ENCODE assay signal across 1 cellular context in genomic region chr7:552151-552710, GRCh38. TPM values are rescaled to one million over a fixed set of nuclear protein-coding genes. Genes with fewer than 3 reads are reported as not detected.
"Had no signal": no experiment of that assay in that cellular context is flagged by ENCODE, and none has a peak within 500 bp of the region (broad histone marks: within the 10 kb centered on the region; RNA-seq: fewer than 3 reads in every experiment).

No MANE protein-coding gene starts in this region.

RNA-seq across cellular contexts. Expression of gene PDGFA, which starts 32.6 kb away (rescaled TPM):
- total RNA-seq: OCI-LY7 had no signal
